In the genomic region with DNA sequence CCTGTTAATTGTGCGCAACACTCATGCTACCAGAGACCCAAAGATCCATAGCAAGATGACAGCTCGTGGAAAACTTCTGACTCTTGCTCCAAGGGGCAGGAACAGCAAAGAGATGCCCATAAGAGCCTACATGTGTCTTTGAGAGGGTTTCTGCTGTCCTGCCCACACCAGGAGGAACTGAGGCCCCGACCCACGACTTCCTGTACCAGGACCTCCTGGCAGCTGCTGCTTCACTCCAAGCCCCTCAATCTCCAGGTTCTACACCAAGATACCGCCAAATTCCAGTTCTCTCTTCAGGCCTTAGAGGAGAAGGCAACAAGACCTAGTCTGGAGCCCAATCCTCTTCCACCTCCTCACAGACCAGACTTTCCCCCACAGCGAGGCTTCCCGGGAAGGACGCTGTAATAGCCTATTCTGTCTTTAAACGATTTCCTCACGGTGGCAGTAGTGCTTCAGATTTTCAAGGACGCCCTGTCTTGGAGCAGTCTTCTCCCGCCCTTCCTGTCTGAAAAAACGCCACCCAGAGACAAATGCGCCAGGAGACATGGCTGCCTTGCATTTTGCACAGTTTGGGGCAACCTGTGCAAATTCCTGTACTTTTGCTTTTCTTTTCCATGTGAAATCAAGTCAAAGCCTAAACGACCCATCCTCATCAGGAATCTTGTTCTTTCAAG, we compare ENCODE assay signal across 8 cellular contexts.
DNase-seq lines count a peak whose midpoint lies in the region; ATAC-seq and TF ChIP-seq lines count a peak whose summit lies in the region.

No MANE protein-coding gene starts in this region.

- TF ChIP-seq CTCF in GM12873 (IDR thresholded peaks at IDR 0.05; ENCODE audit: insufficient read depth, low read depth, low read length, missing control alignments) = peak; percentile 52
- peak; percentile 20 for TF ChIP-seq CTCF in SU-DHL-6 (IDR thresholded peaks at IDR 0.05; ENCODE audit: insufficient read depth, low read length, poor library complexity, severe bottlenecking)
- TF ChIP-seq CTCF in transverse colon (IDR thresholded peaks at IDR 0.05) = peak in 1 of 5 experiments; percentile 39
- no peak for TF ChIP-seq CTCF in chondrocyte (IDR thresholded peaks at IDR 0.05)

- H3K4me3 Mint-ChIP-seq in chondrocyte (ENCODE audit: unreplicated experiment) = no peak overlapping the region

- H3K27me3 Mint-ChIP-seq in chondrocyte (ENCODE audit: low read depth) = no peaks in the 10 kb centered on the region

- H3K9me3 Mint-ChIP-seq in chondrocyte (ENCODE audit: low read depth) = no peaks in the 10 kb centered on the region

- H3K79me2 ChIP-seq in SU-DHL-6 (ENCODE audit: insufficient read depth, low read length) = no peaks in the 10 kb centered on the region

- ATAC-seq in HG03025 (IDR thresholded peaks at IDR 0.05; ENCODE audit: low FRiP score, unreplicated experiment) (peak; percentile 45), GM19397 (IDR thresholded peaks at IDR 0.05; ENCODE audit: unreplicated experiment) (no peak), HG02588 (IDR thresholded peaks at IDR 0.05; ENCODE audit: unreplicated experiment) (no peak)

- H3K4me1 Mint-ChIP-seq in chondrocyte (ENCODE audit: low read depth) = no peaks in the 10 kb centered on the region

- H3K9me2 ChIP-seq in SU-DHL-6 (replicated peaks; ENCODE audit: insufficient read depth, low read length) = no peaks in the 10 kb centered on the region

- no peak for TF ChIP-seq EP300 in transverse colon (IDR thresholded peaks at IDR 0.05; ENCODE audit: low read depth)

- no peak for TF ChIP-seq POLR2A in transverse colon (IDR thresholded peaks at IDR 0.05)

- peak overlapping the region; percentile 48; the same call in 1 of the 2 replicates for H3K27ac ChIP-seq in SU-DHL-6 (ENCODE audit: low read depth, low read length)
- peak overlapping the region in 2 of 4 donors; percentile 78 for H3K27ac ChIP-seq in transverse colon

- intact Hi-C loops in head of caudate nucleus (cut with DNase I) (no loop called here), transverse colon (cut with DNase I; ENCODE audit: low total_unique reads) (no loop called here)

- H3K27ac Mint-ChIP-seq in chondrocyte (ENCODE audit: unreplicated experiment) = no peak overlapping the region

- H3K4me3 ChIP-seq in SU-DHL-6 (ENCODE audit: insufficient read depth, low read length, poor library complexity, severe bottlenecking) (no peak overlapping the region), transverse colon (peak overlapping the region in 2 of 4 donors; percentile 6 to 31)

- no peaks in the 10 kb centered on the region for H3K27me3 ChIP-seq in SU-DHL-6 (ENCODE audit: low read length)
- H3K27me3 ChIP-seq in transverse colon = no peaks in the 10 kb centered on the region

- H3K4me1 ChIP-seq in transverse colon = no peaks in the 10 kb centered on the region

- H3K36me3 Mint-ChIP-seq in chondrocyte (ENCODE audit: low read depth) = peaks cover 3% of the 10 kb centered on the region

- H3F3A ChIP-seq in SU-DHL-6 (ENCODE audit: insufficient read depth) = no peaks in the 10 kb centered on the region

- peak overlapping the region; percentile 81 for H2AFZ ChIP-seq in SU-DHL-6 (ENCODE audit: low read depth, low read length, severe bottlenecking)

- H3K9me3 ChIP-seq in SU-DHL-6 (ENCODE audit: insufficient read depth, low read length) = no peaks in the 10 kb centered on the region
- H3K9me3 ChIP-seq in transverse colon = no peaks in the 10 kb centered on the region

- H3K4me2 ChIP-seq in SU-DHL-6 (ENCODE audit: low read depth, low read length, poor library complexity, severe bottlenecking) = peak overlapping the region; percentile 78

- WGBS in transverse colon (ENCODE audit: low coverage in 1 of 2), 2 donors = 63 to 95% methylated on average over 4 to 15 of the region's 15 CpGs

- H4K20me1 ChIP-seq in SU-DHL-6 (ENCODE audit: low read depth, low read length) = no peaks in the 10 kb centered on the region

- in situ Hi-C loops in transverse colon (cut with MboI; ENCODE audit: low pct_ligation_motif_present in 1 of 4, low pct_unique_long_range_greater_than_20kb in 1 of 4, low sequenced_read_pairs in 3 of 4) = no loop called here

- DNase-seq in head of caudate nucleus (peak in 27 of 42 donors; percentile 63 to 97 (median 88)), transverse colon (peak; percentile 92), chondrocyte (ENCODE audit: low spot score) (no peak)

- peak overlapping the region; percentile 37; the same call in 1 of the 2 replicates for H3K9ac ChIP-seq in SU-DHL-6 (ENCODE audit: low read length)

- H3K36me3 ChIP-seq in SU-DHL-6 (ENCODE audit: low read length) (no peaks in the 10 kb centered on the region), transverse colon (no peaks in the 10 kb centered on the region)
